ENCODE assay signal across 19 cellular contexts in genomic region chr3:43043071-43043766, GRCh38.
A peak's percentile ranks its signal among the peaks of the same experiment; 100 is the strongest.
DNase-seq lines count a peak whose midpoint lies in the region; ATAC-seq and TF ChIP-seq lines count a peak whose summit lies in the region.
"Had no signal": no experiment of that assay in that cellular context is flagged by ENCODE, and none has a peak within 500 bp of the region (broad histone marks: within the 10 kb centered on the region; RNA-seq: fewer than 3 reads in every experiment).

No MANE protein-coding gene starts in this region.

- H3K4me1 ChIP-seq in Karpas-422 (ENCODE audit: low read length) = peaks cover 44% of the 10 kb centered on the region
- H3K4me1 ChIP-seq in esophagus muscularis mucosa = peaks cover 0 to 11% (median 9%) of the 10 kb centered on the region in 4 donors
- H3K4me1 ChIP-seq in prostate gland (replicated peaks) = no peaks in the 10 kb centered on the region
- H3K4me1 ChIP-seq: suprapubic skin had no signal

- TF ChIP-seq CTCF in esophagus muscularis mucosa (IDR thresholded peaks at IDR 0.05) (no peak), prostate gland (IDR thresholded peaks at IDR 0.05) (no peak)

- H3K79me2 ChIP-seq in Karpas-422 (ENCODE audit: low read length) = no peaks in the 10 kb centered on the region

- no CpG with 5 or more reads among the region's 3 CpGs for WGBS in esophagus muscularis mucosa
- 92% methylated on average over 3 of the region's 3 CpGs for WGBS in prostate gland

- peak overlapping the region; percentile 56; the same call in 1 of the 2 replicates for H3K9ac ChIP-seq in Karpas-422 (ENCODE audit: low read length)

- no peaks in the 10 kb centered on the region for H4K20me1 ChIP-seq in Karpas-422 (ENCODE audit: insufficient read depth, low read depth, low read length)

- H3K9me3 ChIP-seq in Karpas-422 (ENCODE audit: low read length) = peaks cover 21% of the 10 kb centered on the region
- H3K9me3 ChIP-seq in esophagus muscularis mucosa = peaks cover 0 to 16% (median 10%) of the 10 kb centered on the region in 4 donors
- H3K9me3 ChIP-seq in prostate gland = no peaks in the 10 kb centered on the region

- no peak overlapping the region for H2AFZ ChIP-seq in Karpas-422 (ENCODE audit: low read length)

- H3K27me3 ChIP-seq in Karpas-422 (ENCODE audit: low read length) (no peaks in the 10 kb centered on the region), esophagus muscularis mucosa (no peaks in the 10 kb centered on the region), prostate gland (replicated peaks; ENCODE audit: insufficient read depth) (no peaks in the 10 kb centered on the region)
- H3K27me3 ChIP-seq: suprapubic skin had no signal

- H3K36me3 ChIP-seq in Karpas-422 (ENCODE audit: insufficient read depth, low read length) = peaks cover 7% of the 10 kb centered on the region; the same call in 1 of the 2 replicates
- no peaks in the 10 kb centered on the region for H3K36me3 ChIP-seq in esophagus muscularis mucosa
- H3K36me3 ChIP-seq in prostate gland = no peaks in the 10 kb centered on the region
- H3K36me3 ChIP-seq: suprapubic skin, WERI-Rb-1 had no signal

- DNase-seq in ELR (ENCODE audit: low read depth) (peak; percentile 4), Karpas-422 (peak; percentile 51), esophagus muscularis mucosa (ENCODE audit: extremely low spot score) (peak; percentile 81), left lobe of liver (ENCODE audit: low spot score) (peak; percentile 43), prostate gland (ENCODE audit: low spot score) (no peak)
- no peak for DNase-seq in NK-92 treated with Interleukin-12 subunit alpha and Interleukin-12 subunit beta, amount 100 ng/mL, for 24 hours (lab: John Stamatoyannopoulos, UW)
- DNase-seq: activated CD4-positive, alpha-beta T cell treated with anti-CD3 and anti-CD28 coated beads, Interleukin-2, amount 50 U/mL, for 1 hour; activated CD8-positive, alpha-beta memory T cell treated with anti-CD3 and anti-CD28 coated beads, Interleukin-2, amount 50 U/mL, for 4 hours; H7; mesenchymal stem cell; NCI-H1105 treated with DMSO at 0.1 percent for 48 hours; NCI-H2029; NCI-H2227 treated with DMSO at 0.1 percent for 48 hours; stimulated activated CD4-positive, alpha-beta T cell treated with anti-CD3 and anti-CD28 coated beads, Interleukin-2, amount 100 ng/mL, for 24 hours; WERI-Rb-1 had no signal

- H3K4me3 ChIP-seq in Karpas-422 (ENCODE audit: low read length) (no peak overlapping the region), esophagus muscularis mucosa (no peak overlapping the region), prostate gland (no peak overlapping the region)
- H3K4me3 ChIP-seq: smooth muscle cell, suprapubic skin had no signal

- H3K9me2 ChIP-seq in Karpas-422 (replicated peaks; ENCODE audit: insufficient read depth, low read length) = no peaks in the 10 kb centered on the region

- TF ChIP-seq POLR2A in esophagus muscularis mucosa (IDR thresholded peaks at IDR 0.05; ENCODE audit: low read depth) = no peak
- TF ChIP-seq POLR2A in prostate gland (IDR thresholded peaks at IDR 0.05) = no peak

- intact Hi-C loops in esophagus muscularis mucosa (cut with DNase I) (no loop called here), prostate gland (cut with DNase I) (no loop called here)

- peak; percentile 37 for ATAC-seq in left lobe of liver
- ATAC-seq in HG03342 (IDR thresholded peaks at IDR 0.05; ENCODE audit: unreplicated experiment) = no peak

- TF ChIP-seq EP300 in esophagus muscularis mucosa (IDR thresholded peaks at IDR 0.05) = no peak

- H3K27ac ChIP-seq in Karpas-422 (ENCODE audit: low read length) (peak overlapping the region; percentile 93), esophagus muscularis mucosa (replicated peaks in 1 of 4) (peak overlapping the region in 1 of 4 donors; percentile 36), prostate gland (no peak overlapping the region)
- H3K27ac ChIP-seq: C4-2B, suprapubic skin, WERI-Rb-1 had no signal

- H3K4me2 ChIP-seq in Karpas-422 (ENCODE audit: low read depth, low read length, poor library complexity, severe bottlenecking) = no peak overlapping the region
- H3K4me2 ChIP-seq: smooth muscle cell had no signal

Comparison
In these comparisons a context has a peak if more than half of its experiments do, and no peak if none do; other contexts are left out.
1. DNase-seq: peak in ELR (single experiment), Karpas-422 (single experiment), esophagus muscularis mucosa (single experiment) and left lobe of liver (single experiment); none in prostate gland (single experiment) and NK-92 treated with Interleukin-12 subunit alpha and Interleukin-12 subunit beta, amount 100 ng/mL, for 24 hours (single experiment).